ENCODE assay signal across 1 cellular context in genomic region chr13:23639672-23640275, GRCh38.
TF ChIP-seq lines count a peak whose summit lies in the region.

No MANE protein-coding gene starts in this region.

TF ChIP-seq in GM12878, 131 proteins besides CTCF, POLR2A, EP300 and RAD21 (continued from another document):
- no peak for TF ChIP-seq CEBPZ (IDR thresholded peaks at IDR 0.05; ENCODE audit: low read depth, low read length)
- no peak for TF ChIP-seq E2F8 (IDR thresholded peaks at IDR 0.05; ENCODE audit: low read depth, partially characterized antibody)
- TF ChIP-seq ZSCAN29 (IDR thresholded peaks at IDR 0.05): no peak
- TF ChIP-seq MAX (IDR thresholded peaks at IDR 0.05; ENCODE audit: low read depth, low read length): no peak
- TF ChIP-seq SP1 (IDR thresholded peaks at IDR 0.05; ENCODE audit: low read depth, low read length): no peak
- no peak for TF ChIP-seq ZNF687 (IDR thresholded peaks at IDR 0.05)
